Comparison of ENCODE assay signal across 8 cellular contexts in genomic region chr2:137865954-137866540, GRCh38.
DNase-seq lines count a peak whose midpoint lies in the region; ATAC-seq, FAIRE-seq and TF ChIP-seq lines count a peak whose summit lies in the region.

No MANE protein-coding gene starts in this region.

- H3K4me1 ChIP-seq in pancreas = no peaks in the 10 kb centered on the region

- H3K4me3 ChIP-seq in epithelial cell of proximal tubule (ENCODE audit: low read depth, low read length) (no peak overlapping the region), pancreas (no peak overlapping the region)

- intact Hi-C loops in pancreas (cut with DNase I) = no loop called here

- H3K27ac ChIP-seq in pancreas = no peak overlapping the region

- no peaks in the 10 kb centered on the region for H3K27me3 ChIP-seq in pancreas

- DNase-seq in AML-193 (lab: John Stamatoyannopoulos, UW) = peak; percentile 11 to 24
- DNase-seq in GM18507 (ENCODE audit: extremely low spot score, insufficient read length, low read depth) = no peak
- peak; percentile 78 for DNase-seq in NCI-H2227 (lab: John Stamatoyannopoulos, UW; ENCODE audit: unreplicated experiment)
- DNase-seq in activated CD4-positive, alpha-beta T cell treated with anti-CD3 and anti-CD28 coated beads, Interleukin-2, amount 50 U/mL, for 1 hour = peak; percentile 41
- DNase-seq in epithelial cell of proximal tubule (ENCODE audit: low read depth) = peak; percentile 9
- DNase-seq in pancreas = peak in 2 of 6 donors; percentile 15 to 27

- no peaks in the 10 kb centered on the region for H3K9me3 ChIP-seq in pancreas

- no peaks in the 10 kb centered on the region for H3K36me3 ChIP-seq in pancreas

- 13 to 16% methylated on average over 2 of the region's 2 CpGs for WGBS in pancreas, 2 donors

- TF ChIP-seq CTCF in epithelial cell of proximal tubule (conservative IDR thresholded peaks at IDR 0.05; ENCODE audit: low read depth, low read length) = peak; percentile 91
- peak; percentile 5 to 50 (median 20) for TF ChIP-seq CTCF in pancreas (IDR thresholded peaks at IDR 0.05)

- peak; percentile 77 for FAIRE-seq in GM18507 (lab: Jason Lieb, UNC)
- no peak for FAIRE-seq in pancreas (lab: Jason Lieb, UNC)

- ATAC-seq in HG03064 (IDR thresholded peaks at IDR 0.05; ENCODE audit: low read depth, unreplicated experiment) = peak; percentile 58
- ATAC-seq in pancreas = peak in 3 of 4 donors; percentile 43 to 54 (median 48)
- no peak for ATAC-seq in GM21717 (IDR thresholded peaks at IDR 0.05; ENCODE audit: unreplicated experiment)
